Comparison of ENCODE assay signal across 12 cellular contexts in the genomic region with DNA sequence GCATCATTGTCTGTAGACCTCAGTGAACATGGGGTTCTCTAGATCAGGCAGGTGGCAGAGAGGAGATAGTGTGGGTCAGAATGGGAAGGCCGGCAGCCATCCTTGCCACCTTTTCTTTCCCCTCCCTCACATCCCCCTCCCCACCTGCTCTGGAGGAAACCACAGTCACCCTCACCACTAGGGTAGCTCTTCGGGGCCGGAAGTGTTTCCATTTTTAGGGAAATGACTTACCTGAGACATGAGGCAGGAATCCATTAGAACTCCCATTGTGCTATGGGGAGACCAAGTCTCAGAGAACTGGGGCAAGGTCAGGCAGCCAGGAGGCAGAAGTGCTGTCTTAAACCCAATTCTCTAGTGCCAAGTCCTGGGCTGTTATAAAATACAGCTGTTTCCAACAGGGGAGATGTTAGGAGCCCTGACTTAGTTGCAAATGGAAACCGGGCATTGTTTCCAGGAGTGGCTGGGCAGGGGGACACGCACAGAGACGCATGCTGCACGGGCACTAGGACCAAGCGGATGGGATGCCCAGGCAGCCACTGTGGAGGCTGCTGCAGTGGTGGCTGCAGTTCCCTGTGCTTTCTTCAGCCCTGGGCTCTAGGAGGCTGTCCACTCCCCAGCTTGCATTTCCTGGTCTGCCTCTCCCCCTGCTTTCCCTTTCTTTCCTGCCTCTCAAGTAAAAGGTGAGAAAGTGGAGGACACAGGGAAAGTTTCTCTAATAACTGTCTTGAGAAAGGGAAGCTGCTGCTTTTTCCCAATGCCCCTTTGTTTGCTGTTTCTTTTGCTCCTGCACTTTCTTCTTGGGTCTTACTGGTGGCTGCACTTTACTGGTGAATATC. TPM values are rescaled to one million over a fixed set of nuclear protein-coding genes. Genes with fewer than 3 reads are reported as not detected.
DNase-seq lines count a peak whose midpoint lies in the region; ATAC-seq and TF ChIP-seq lines count a peak whose summit lies in the region.
"Had no signal": no experiment of that assay in that cellular context is flagged by ENCODE, and none has a peak within 500 bp of the region (broad histone marks: within the 10 kb centered on the region; RNA-seq: fewer than 3 reads in every experiment).

No MANE protein-coding gene starts in this region.

- no peaks in the 10 kb centered on the region for H4K20me1 ChIP-seq in neural cell (ENCODE audit: insufficient read depth)

- no peaks in the 10 kb centered on the region for H3K9me3 Mint-ChIP-seq in Caco-2 (ENCODE audit: unreplicated experiment)
- H3K9me3 Mint-ChIP-seq in CD4-positive, alpha-beta T cell: no peaks in the 10 kb centered on the region
- H3K9me3 Mint-ChIP-seq: activated CD4-positive, alpha-beta memory T cell treated with anti-CD3 and anti-CD28 coated beads for 36 hours; activated naive CD4-positive, alpha-beta T cell treated with anti-CD3 and anti-CD28 coated beads, Interleukin-2, amount 50 U/mL, for 24 hours had no signal

- peak overlapping the region; percentile 85 for H3K9ac ChIP-seq in neural cell (ENCODE audit: low read length)

- no peak for TF ChIP-seq POLR2A in esophagus squamous epithelium (IDR thresholded peaks at IDR 0.05)

- H3K27me3 ChIP-seq in Caco-2 (replicated peaks; ENCODE audit: control insufficient read depth, insufficient read depth, low read length): no peaks in the 10 kb centered on the region
- H3K27me3 ChIP-seq in MG63: no peaks in the 10 kb centered on the region
- peaks cover 0 to 22% (median 0%) of the 10 kb centered on the region in 4 donors for H3K27me3 ChIP-seq in esophagus squamous epithelium
- H3K27me3 ChIP-seq in neural cell (ENCODE audit: insufficient read depth, low read depth, low read length): no peaks in the 10 kb centered on the region
- peaks cover 43% of the 10 kb centered on the region for H3K27me3 ChIP-seq in CD4-positive, alpha-beta T cell (ENCODE audit: control insufficient read depth, insufficient read depth, low read length)
- H3K27me3 ChIP-seq: SJSA1 had no signal

- H3K27ac ChIP-seq in esophagus squamous epithelium (peak overlapping the region; percentile 55 to 91 (median 76)), neural cell (ENCODE audit: low read length) (peak overlapping the region; percentile 73)
- no peak overlapping the region for H3K27ac ChIP-seq in CD4-positive, alpha-beta T cell (ENCODE audit: low read depth, low read length)
- H3K27ac ChIP-seq: sigmoid colon, SJSA1 had no signal

- peak overlapping the region; percentile 22 for H3K4me3 Mint-ChIP-seq in Caco-2 (ENCODE audit: unreplicated experiment)
- no peak overlapping the region for H3K4me3 Mint-ChIP-seq in CD4-positive, alpha-beta T cell
- H3K4me3 Mint-ChIP-seq: activated CD4-positive, alpha-beta memory T cell treated with anti-CD3 and anti-CD28 coated beads for 36 hours had no signal

- H2AFZ ChIP-seq in neural cell (ENCODE audit: low read depth, low read length): no peak overlapping the region

- no peaks in the 10 kb centered on the region for H3K9me2 ChIP-seq in neural cell (ENCODE audit: insufficient read depth, low read length)

- POLR2A ChIA-PET in Caco-2 (lab: Charles Lee): no interaction called here
- POLR2A ChIA-PET in CD4-positive, alpha-beta T cell (lab: Charles Lee): no interaction called here

- H3K9me3 ChIP-seq in Caco-2 (no peaks in the 10 kb centered on the region), MG63 (no peaks in the 10 kb centered on the region), esophagus squamous epithelium (no peaks in the 10 kb centered on the region), neural cell (ENCODE audit: low read length) (no peaks in the 10 kb centered on the region)
- no peaks in the 10 kb centered on the region for H3K9me3 ChIP-seq in CD4-positive, alpha-beta T cell (ENCODE audit: control insufficient read depth, low read length)
- H3K9me3 ChIP-seq: sigmoid colon, SJSA1 had no signal

- TF ChIP-seq CTCF in Caco-2 (IDR thresholded peaks at IDR 0.05; ENCODE audit: insufficient read depth in 1 of 2, low read depth in 1 of 2, low read length in 1 of 2, severe bottlenecking in 1 of 2, unreplicated experiment in 1 of 2) (no peak), esophagus squamous epithelium (IDR thresholded peaks at IDR 0.05) (no peak), neural cell (IDR thresholded peaks at IDR 0.05; ENCODE audit: poor library complexity, severe bottlenecking) (peak; percentile 37)
- TF ChIP-seq CTCF in CD4-positive, alpha-beta T cell (IDR thresholded peaks at IDR 0.05): no peak

- 33 to 39% methylated on average over 2 to 6 of the region's 8 CpGs for WGBS in esophagus squamous epithelium, 2 donors

- peaks cover 9% of the 10 kb centered on the region for H3K4me1 ChIP-seq in Caco-2
- peaks cover 23 to 77% (median 55%) of the 10 kb centered on the region in 3 donors for H3K4me1 ChIP-seq in esophagus squamous epithelium

- no peak for DNase-seq in Caco-2
- no peak for DNase-seq in MG63
- no peak for DNase-seq in esophagus squamous epithelium (lab: John Stamatoyannopoulos, UW)
- DNase-seq in OCI-M2 (lab: John Stamatoyannopoulos, UW; ENCODE audit: unreplicated experiment): no peak
- no peak for DNase-seq in activated effector memory CD4-positive, alpha-beta T cell treated with Interleukin-2 at 50 U/mL for 16 hours
- DNase-seq in CD4-positive, alpha-beta T cell: no peak
- DNase-seq: activated CD4-positive, alpha-beta memory T cell treated with anti-CD3 and anti-CD28 coated beads for 36 hours; sigmoid colon had no signal

- H3K4me3 ChIP-seq in Caco-2 (ENCODE audit: low read depth, low read length) (no peak overlapping the region), MG63 (peak overlapping the region; percentile 69), esophagus squamous epithelium (peak overlapping the region; percentile 60 to 80 (median 74)), neural cell (ENCODE audit: low read length) (peak overlapping the region; percentile 97)
- H3K4me3 ChIP-seq: SJSA1 had no signal

- peaks cover 8% of the 10 kb centered on the region for H3K4me1 Mint-ChIP-seq in Caco-2 (ENCODE audit: low read depth, unreplicated experiment)
- peaks cover 22% of the 10 kb centered on the region for H3K4me1 Mint-ChIP-seq in CD4-positive, alpha-beta T cell (ENCODE audit: low read depth)

- no peak for TF ChIP-seq EP300 in neural cell (conservative IDR thresholded peaks at IDR 0.05; ENCODE audit: poor library complexity, severe bottlenecking)

- H3K4me2 ChIP-seq in neural cell (ENCODE audit: low read length): peak overlapping the region; percentile 81

- H3K36me3 Mint-ChIP-seq in Caco-2 (ENCODE audit: insufficient read depth, unreplicated experiment): peaks cover 22% of the 10 kb centered on the region
- peaks cover 37% of the 10 kb centered on the region for H3K36me3 Mint-ChIP-seq in CD4-positive, alpha-beta T cell (ENCODE audit: low read depth)

- BruUV-seq in Caco-2 (replicated peaks; lab: Mats Ljungman, UMichigan): no TSS peak

- ATAC-seq in HG02885 (IDR thresholded peaks at IDR 0.05; ENCODE audit: poor library complexity, unreplicated experiment): no peak
- ATAC-seq in CD4-positive, alpha-beta T cell (ENCODE audit: poor library complexity): no peak

- H3F3A ChIP-seq in neural cell (ENCODE audit: insufficient read depth, low read length, poor library complexity, severe bottlenecking): peaks cover 3% of the 10 kb centered on the region

- CTCF ChIA-PET in Caco-2 (lab: Charles Lee): no interaction called here
- CTCF ChIA-PET in CD4-positive, alpha-beta T cell (lab: Charles Lee): no interaction called here

- no peak overlapping the region for H3K27ac Mint-ChIP-seq in Caco-2 (ENCODE audit: unreplicated experiment)
- H3K27ac Mint-ChIP-seq in CD4-positive, alpha-beta T cell: no peak overlapping the region
- H3K27ac Mint-ChIP-seq: activated CD4-positive, alpha-beta memory T cell treated with anti-CD3 and anti-CD28 coated beads for 36 hours; activated naive CD4-positive, alpha-beta T cell treated with anti-CD3 and anti-CD28 coated beads, Interleukin-2, amount 50 U/mL, for 24 hours had no signal

- intact Hi-C loops in Caco-2 (cut with micrococcal nuclease; ENCODE audit: unreplicated experiment) (loop anchor here (10.0 kb wide), 1 partner anchor 573 kb away; a partner anchor contains a TSS), esophagus squamous epithelium (cut with DNase I) (loop anchor here (10.0 kb wide), 1 partner anchor 113 kb away; no protein-coding TSS in a partner anchor)
- intact Hi-C loops in CD4-positive, alpha-beta T cell (cut with DNase I, micrococcal nuclease): no loop called here

- H3K27me3 Mint-ChIP-seq in Caco-2 (ENCODE audit: insufficient read depth, unreplicated experiment): no peaks in the 10 kb centered on the region
- H3K27me3 Mint-ChIP-seq in CD4-positive, alpha-beta T cell: peaks cover 46% of the 10 kb centered on the region

- H3K79me2 ChIP-seq in neural cell (replicated peaks; ENCODE audit: insufficient read depth, low read length): peaks cover 45% of the 10 kb centered on the region

- H3K36me3 ChIP-seq in Caco-2 (ENCODE audit: control insufficient read depth, insufficient read depth, low read length): no peaks in the 10 kb centered on the region
- peaks cover 44% of the 10 kb centered on the region for H3K36me3 ChIP-seq in MG63
- peaks cover 6 to 42% (median 15%) of the 10 kb centered on the region in 3 donors for H3K36me3 ChIP-seq in esophagus squamous epithelium
- peaks cover 9% of the 10 kb centered on the region for H3K36me3 ChIP-seq in neural cell (ENCODE audit: insufficient read depth, low read length)

- peak; percentile 37 for TF ChIP-seq RAD21 in neural cell (conservative IDR thresholded peaks at IDR 0.05)

TF ChIP-seq in neural cell, 6 proteins besides CTCF, POLR2A, EP300 and RAD21 (continues in another document):
- no peak for TF ChIP-seq EZH2 (IDR thresholded peaks at IDR 0.05; ENCODE audit: borderline replicate concordance, insufficient read depth, low read length, poor library complexity, severe bottlenecking)

RNA-seq across cellular contexts. Expression of a gene that starts 2.8 kb away (rescaled TPM):
- total RNA-seq in Caco-2 (2022) (8.3 TPM in 2 replicates), esophagus squamous epithelium (100 to 1,000 TPM in 1 of 4 donors, 10 to 100 TPM in 3; 15.8 to 103 (median 51.4) TPM)
- total RNA-seq in MG63 (2014; rRNA removed; shearing (Covaris generic); ENCODE audit: low replicate concordance): 65.0 and 71.9 TPM in 2 replicates
- polyA plus RNA-seq in neural cell: 12.5 and 30.1 TPM in 2 replicates
- polyA minus RNA-seq in neural cell: 29.0 and 38.2 TPM in 2 replicates
- 1 to 10 TPM; 3.2 to 3.4 TPM for total RNA-seq in CD4-positive, alpha-beta T cell

RNA-seq across cellular contexts. Expression of a gene that starts 24.1 kb away (rescaled TPM):
- 119 and 124 TPM in 2 replicates for total RNA-seq in Caco-2 (2022)
- total RNA-seq in MG63 (2014; rRNA removed; shearing (Covaris generic); ENCODE audit: low replicate concordance): 125 and 166 TPM in 2 replicates
- total RNA-seq in esophagus squamous epithelium: 10 to 100 TPM; 51.2 to 83.4 (median 63.4) TPM
- polyA plus RNA-seq in neural cell: 109 and 133 TPM in 2 replicates
- 100 and 119 TPM in 2 replicates for polyA minus RNA-seq in neural cell
- total RNA-seq in CD4-positive, alpha-beta T cell: 10 to 100 TPM; 25.8 to 28.5 TPM

RNA-seq across cellular contexts. Expression of a gene that starts 24.2 kb away (rescaled TPM):
- 124 and 126 TPM in 2 replicates for total RNA-seq in Caco-2 (2022)
- 76.6 and 108 TPM in 2 replicates for total RNA-seq in MG63 (2014; rRNA removed; shearing (Covaris generic); ENCODE audit: low replicate concordance)
- total RNA-seq in esophagus squamous epithelium: 10 to 100 TPM; 18.3 to 42.2 (median 28.6) TPM
- polyA plus RNA-seq in neural cell: 18.5 and 23.6 TPM in 2 replicates
- polyA minus RNA-seq in neural cell: 30.6 and 35.1 TPM in 2 replicates
- 10 to 100 TPM; 40.1 to 40.3 TPM for total RNA-seq in CD4-positive, alpha-beta T cell

Comparison
In these comparisons a context has a peak if more than half of its experiments do, and no peak if none do; other contexts are left out.
1. intact Hi-C loops: an anchor here in Caco-2 (10.0 kb wide) and esophagus squamous epithelium (10.0 kb wide); none called in CD4-positive, alpha-beta T cell.